1 cellular context compared by ENCODE assay signal in the genomic region with DNA sequence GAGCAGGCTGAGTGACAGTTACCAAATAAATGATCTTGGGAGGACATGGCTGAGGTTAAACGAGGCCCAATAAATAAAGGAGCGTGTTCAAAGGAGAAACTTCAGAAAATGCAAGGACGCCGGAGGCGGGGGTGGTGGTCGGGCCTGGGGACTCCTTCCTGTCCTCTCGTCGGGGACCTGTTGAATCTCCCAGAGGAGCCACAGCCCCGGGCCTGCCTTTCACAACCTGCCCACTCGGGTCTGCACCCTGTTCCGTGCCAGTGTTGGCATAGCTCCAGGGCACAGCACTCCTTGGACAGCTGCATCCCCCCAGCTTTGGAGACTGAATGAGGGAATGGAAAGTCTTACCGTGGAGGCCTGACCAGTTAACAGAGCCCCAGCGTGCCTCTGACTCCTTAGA.
TF ChIP-seq lines count a peak whose summit lies in the region.

No MANE protein-coding gene starts in this region.

TF ChIP-seq in IMR-90, 13 proteins besides CTCF, POLR2A, EP300 and RAD21:
- TF ChIP-seq FOS (IDR thresholded peaks at IDR 0.05; ENCODE audit: low read depth, low read length): no peak
- TF ChIP-seq, protein P1, sequence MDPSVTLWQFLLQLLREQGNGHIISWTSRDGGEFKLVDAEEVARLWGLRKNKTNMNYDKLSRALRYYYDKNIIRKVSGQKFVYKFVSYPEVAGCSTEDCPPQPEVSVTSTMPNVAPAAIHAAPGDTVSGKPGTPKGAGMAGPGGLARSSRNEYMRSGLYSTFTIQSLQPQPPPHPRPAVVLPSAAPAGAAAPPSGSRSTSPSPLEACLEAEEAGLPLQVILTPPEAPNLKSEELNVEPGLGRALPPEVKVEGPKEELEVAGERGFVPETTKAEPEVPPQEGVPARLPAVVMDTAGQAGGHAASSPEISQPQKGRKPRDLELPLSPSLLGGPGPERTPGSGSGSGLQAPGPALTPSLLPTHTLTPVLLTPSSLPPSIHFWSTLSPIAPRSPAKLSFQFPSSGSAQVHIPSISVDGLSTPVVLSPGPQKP (IDR thresholded peaks at IDR 0.05; ENCODE audit: borderline replicate concordance, low read depth, low read length): no peak
- TF ChIP-seq MXI1 (IDR thresholded peaks at IDR 0.05; ENCODE audit: borderline replicate concordance, low read depth, low read length): no peak
- TF ChIP-seq CEBPB (IDR thresholded peaks at IDR 0.05; ENCODE audit: low read depth, low read length): no peak
- no peak for TF ChIP-seq NFE2L2 (IDR thresholded peaks at IDR 0.05; ENCODE audit: low read depth, low read length)
- TF ChIP-seq USF2 (IDR thresholded peaks at IDR 0.05; ENCODE audit: low read depth, low read length): no peak
- TF ChIP-seq BHLHE40 (IDR thresholded peaks at IDR 0.05; ENCODE audit: low read depth, low read length): no peak
- no peak for TF ChIP-seq RFX5 (IDR thresholded peaks at IDR 0.05; ENCODE audit: low read depth, low read length)
- no peak for TF ChIP-seq SMC3 (IDR thresholded peaks at IDR 0.05; ENCODE audit: low read depth, low read length)
